In genomic region chr10:125056161-125057132, GRCh38 we compare ENCODE assay signal across 10 cellular contexts.
DNase-seq lines count a peak whose midpoint lies in the region; ATAC-seq and TF ChIP-seq lines count a peak whose summit lies in the region.
"Had no signal": no experiment of that assay in that cellular context is flagged by ENCODE, and none has a peak within 500 bp of the region (broad histone marks: within the 10 kb centered on the region; RNA-seq: fewer than 3 reads in every experiment).

No MANE protein-coding gene starts in this region.

- H3K27ac ChIP-seq in HEK293 (ENCODE audit: extremely low read depth, low read depth, low read length) (no peak overlapping the region), brain microvascular endothelial cell (peak overlapping the region; percentile 83)

- CTCF ChIA-PET in HEK293 (lab: Yijun Ruan, JAX), result interaction anchor here (0.6 to 2.4 kb wide), 4 partner anchors 8 to 106 kb away, joined by 3 to 14 read pairs (median 6); no protein-coding TSS in a partner anchor

- no peaks in the 10 kb centered on the region for H3K27me3 ChIP-seq in brain microvascular endothelial cell (replicated peaks)
- H3K27me3 ChIP-seq in skeletal muscle satellite cell (ENCODE audit: control insufficient read depth, insufficient read depth, low read length), result no peaks in the 10 kb centered on the region

- H3K9me3 ChIP-seq in HEK293 (ENCODE audit: control insufficient read depth, insufficient read depth, low read depth, low read length), result no peaks in the 10 kb centered on the region
- H3K9me3 ChIP-seq in skeletal muscle satellite cell (replicated peaks; ENCODE audit: low read length), result no peaks in the 10 kb centered on the region

- TF ChIP-seq CTCF in HEK293 (tag by site-specific recombination; IDR thresholded peaks at IDR 0.05) (no peak), brain microvascular endothelial cell (IDR thresholded peaks at IDR 0.05; ENCODE audit: low read depth, low read length, missing control alignments) (no peak)

- H3K9ac ChIP-seq in skeletal muscle satellite cell (ENCODE audit: low read depth, low read length), result peak overlapping the region; percentile 68

- in situ Hi-C loops in brain microvascular endothelial cell (cut with HindIII; ENCODE audit: low pct_ligation_motif_present, low sequenced_read_pairs), result no loop called here

- ATAC-seq in left colon (peak; percentile 62), GM18498 (IDR thresholded peaks at IDR 0.05; ENCODE audit: unreplicated experiment) (no peak), sciatic nerve (no peak)

- peak overlapping the region; percentile 59 for H3K4me2 ChIP-seq in skeletal muscle satellite cell (ENCODE audit: low read length)

- H3K4me3 ChIP-seq in HEK293 (ENCODE audit: low read depth, low read length) (no peak overlapping the region), brain microvascular endothelial cell (ENCODE audit: low read depth, low read length) (no peak overlapping the region), skeletal muscle satellite cell (ENCODE audit: low read length) (peak overlapping the region; percentile 2)

- intact Hi-C loops in left colon (cut with DNase I, micrococcal nuclease) (no loop called here), sciatic nerve (cut with DNase I) (no loop called here)

- H3K36me3 ChIP-seq in HEK293 (ENCODE audit: control insufficient read depth in 2 of 2, insufficient read depth in 1 of 2, low read length in 2 of 2) (peaks cover 0 to 9% of the 10 kb centered on the region in 2 experiments; a peak in 1 of 3 replicates), brain microvascular endothelial cell (replicated peaks) (no peaks in the 10 kb centered on the region), skeletal muscle satellite cell (ENCODE audit: insufficient read depth, low read length) (no peaks in the 10 kb centered on the region)

- DNase-seq in brain microvascular endothelial cell (no peak), left colon (peak in 1 of 2 donors; percentile 51), sciatic nerve (ENCODE audit: low spot score) (no peak), islet precursor cell (no peak)
- no peak for DNase-seq in activated effector memory CD4-positive, alpha-beta T cell treated with Interleukin-2 at 50 U/mL for 16 hours
- DNase-seq: activated CD4-positive, alpha-beta memory T cell treated with anti-CD3 and anti-CD28 coated beads for 36 hours; NCI-H1694 had no signal

- H3K4me1 ChIP-seq in HEK293 (ENCODE audit: control insufficient read depth, insufficient read depth, low read length), result peaks cover 13% of the 10 kb centered on the region
- peaks cover 39% of the 10 kb centered on the region for H3K4me1 ChIP-seq in skeletal muscle satellite cell (ENCODE audit: control insufficient read depth, insufficient read depth, low read length)

- POLR2A ChIA-PET in HEK293 (lab: Yijun Ruan, JAX), result no interaction called here

TF ChIP-seq in HEK293, 187 proteins besides CTCF, POLR2A, EP300 and RAD21:
- TF ChIP-seq SCRT2 (tag by site-specific recombination; IDR thresholded peaks at IDR 0.05) (peak; percentile 90), ZFP41 (tag by site-specific recombination; IDR thresholded peaks at IDR 0.05; ENCODE audit: borderline replicate concordance) (no peak), SCRT1 (tag by site-specific recombination; IDR thresholded peaks at IDR 0.05; ENCODE audit: borderline replicate concordance) (peak; percentile 82)
